8 cellular contexts compared by ENCODE assay signal in genomic region chr12:123364532-123365140, GRCh38. TPM values are rescaled to one million over a fixed set of nuclear protein-coding genes. Genes with fewer than 3 reads are reported as not detected.
DNase-seq lines count a peak whose midpoint lies in the region; ATAC-seq and TF ChIP-seq lines count a peak whose summit lies in the region.

SBNO1 (minus strand) TSS chr12:123364847; CDS start chr12:123350441, 14,406 bp downstream.

- peak within 1 kb of the TSS; percentile 92 for H3K9ac ChIP-seq in fibroblast of lung (ENCODE audit: insufficient read depth, low read length)

- no peaks in the 10 kb centered on the region for H3K9me3 ChIP-seq in fibroblast of lung (ENCODE audit: control insufficient read depth, insufficient read depth, low read depth, low read length)

- TF ChIP-seq CTCF in fibroblast of lung (conservative IDR thresholded peaks at IDR 0.05 in 1 of 2, IDR thresholded peaks at IDR 0.05 in 1 of 2; ENCODE audit: low read depth in 1 of 2, low read length in 2 of 2) (no peak), natural killer cell (IDR thresholded peaks at IDR 0.05) (no peak)

- ATAC-seq in GM21526 (IDR thresholded peaks at IDR 0.05; ENCODE audit: low FRiP score, unreplicated experiment) (peak; percentile 31), natural killer cell (peak; percentile 77 to 90 (median 77))

- H3K27ac Mint-ChIP-seq in natural killer cell: peak within 1 kb of the TSS; percentile 95 to 96

- no peaks in the 10 kb centered on the region for H3K36me3 Mint-ChIP-seq in natural killer cell

- peak within 1 kb of the TSS; percentile 95 for H3K4me3 Mint-ChIP-seq in natural killer cell

- H3K4me1 Mint-ChIP-seq in natural killer cell: peaks cover 23 to 25% of the 10 kb centered on the region in 2 donors

- H4K20me1 ChIP-seq in fibroblast of lung (ENCODE audit: control insufficient read depth, extremely low read depth, insufficient read depth, low read length): no peaks in the 10 kb centered on the region

- peaks cover 47% of the 10 kb centered on the region for H3K79me2 ChIP-seq in fibroblast of lung (ENCODE audit: control insufficient read depth, insufficient read depth, low read length)

- H2AFZ ChIP-seq in fibroblast of lung (ENCODE audit: low read length): peak within 1 kb of the TSS; percentile 93

- H3K4me3 ChIP-seq in fibroblast of lung (replicated peaks in 1 of 4; ENCODE audit: control extremely low read depth in 1 of 4, insufficient read depth in 1 of 4, low read depth in 3 of 4, low read length in 4 of 4): peak within 1 kb of the TSS; percentile 84 to 95 (median 92)

- intact Hi-C loops in natural killer cell (cut with micrococcal nuclease): loop anchor here (1.0 to 10.0 kb wide), 7 partner anchors 20 to 238 kb away; partner anchors contain the start of genes DDX55, KMT5A, MPHOSPH9 and MTRFR

- H3K9me3 Mint-ChIP-seq in natural killer cell: no peaks in the 10 kb centered on the region

- H3K4me2 ChIP-seq in fibroblast of lung (ENCODE audit: extremely low read depth, insufficient read depth, low read length): peak within 1 kb of the TSS; percentile 100

- no peaks in the 10 kb centered on the region for H3K27me3 ChIP-seq in fibroblast of lung (ENCODE audit: control insufficient read depth, insufficient read depth, low read length)

- H3K27ac ChIP-seq in fibroblast of lung (ENCODE audit: insufficient read depth, low read length): peak within 1 kb of the TSS; percentile 99

- no peaks in the 10 kb centered on the region for H3K27me3 Mint-ChIP-seq in natural killer cell (ENCODE audit: low read depth in 2 of 2)

- DNase-seq in COR-L47 (lab: John Stamatoyannopoulos, UW): peak; percentile 90
- DNase-seq in KG1 (lab: John Stamatoyannopoulos, UW): peak; percentile 91
- peak; percentile 80 to 87 for DNase-seq in activated T-helper 1 cell treated with anti-CD3 and anti-CD28 coated beads, Interleukin-2, amount 50 U/mL, for 16 hours (ENCODE audit: low read depth in 1 of 2, low spot score in 1 of 2)
- peak; percentile 80 to 91 for DNase-seq in fibroblast of lung (ENCODE audit: low read depth in 2 of 2)
- peak; percentile 87 for DNase-seq in natural killer cell
- peak; percentile 91 for DNase-seq in stimulated activated naive CD4-positive, alpha-beta T cell treated with Interleukin-2 at 50 U/mL for 16 hours (lab: John Stamatoyannopoulos, UW)

- peaks cover 2% of the 10 kb centered on the region for H3K4me1 ChIP-seq in fibroblast of lung (ENCODE audit: control insufficient read depth, extremely low read depth, insufficient read depth, low read length)

- H3K36me3 ChIP-seq in fibroblast of lung (ENCODE audit: control insufficient read depth, insufficient read depth, low read length): no peaks in the 10 kb centered on the region

TF ChIP-seq in PFSK-1, 5 proteins besides CTCF, POLR2A, EP300 and RAD21:
- peak; percentile 84; the same call in 1 of the 2 replicates for TF ChIP-seq TAF1 (IDR thresholded peaks at IDR 0.05; ENCODE audit: borderline replicate concordance, insufficient read depth, low read length)
- peak; percentile 44; the same call in 1 of the 2 replicates for TF ChIP-seq SIN3A (IDR thresholded peaks at IDR 0.05; ENCODE audit: borderline replicate concordance, insufficient read depth, low read length)
- 0 out of 4 replicates have a peak, but pooled peaks of 1 of the 2 experiments have one; percentile 26 for TF ChIP-seq REST (IDR thresholded peaks at IDR 0.05; ENCODE audit: insufficient read depth in 1 of 2, low read depth in 2 of 2, low read length in 2 of 2)
- TF ChIP-seq POLR2AphosphoS5 (IDR thresholded peaks at IDR 0.05; ENCODE audit: low read depth, low read length): peak; percentile 74
- TF ChIP-seq FOXP2 (optimal IDR thresholded peaks at IDR 0.05; ENCODE audit: borderline replicate concordance, extremely low read depth, extremely low read length, insufficient read depth): no peak

RNA-seq across cellular contexts. Expression of gene SBNO1, which starts in this region (rescaled TPM):
- polyA plus RNA-seq in PFSK-1 (2012; ENCODE audit: insufficient read length, low read depth): 6.6 TPM
- 20.8 and 21.8 TPM in 2 replicates for total RNA-seq in fibroblast of lung
- polyA plus RNA-seq in fibroblast of lung: 15.6 and 16.1 TPM in 2 replicates
- 16.5 and 17.2 TPM in 2 replicates for polyA plus RNA-seq in fibroblast of lung (2012)
- polyA minus RNA-seq in fibroblast of lung (ENCODE audit: low replicate concordance): 5.4 and 6.9 TPM in 2 replicates
- 10 to 100 TPM; 30.7 to 40.3 (median 34.3) TPM for total RNA-seq in natural killer cell

Comparison
In these comparisons a context has a peak if more than half of its experiments do, and no peak if none do; other contexts are left out.
1. Peak in every context shown above with its lines: DNase-seq, ATAC-seq, H3K4me3 ChIP-seq and H3K27ac ChIP-seq.